Comparison of ENCODE assay signal across 11 cellular contexts in genomic region chr21:42927474-42928195, GRCh38. TPM values are rescaled to one million over a fixed set of nuclear protein-coding genes. Genes with fewer than 3 reads are reported as not detected.
"Had no signal": no experiment of that assay in that cellular context is flagged by ENCODE, and none has a peak within 500 bp of the region (broad histone marks: within the 10 kb centered on the region; RNA-seq: fewer than 3 reads in every experiment).

No MANE protein-coding gene starts in this region.

RNA-seq across cellular contexts. Expression of gene ERVH48-1, which starts 2.2 kb away (rescaled TPM):
- total RNA-seq: activated B cell treated with CpG ODN at 0.5 μM for 24 hours, aorta, gastrocnemius medialis, heart left ventricle, kidney epithelial cell, left lung, lung microvascular endothelial cell, mucosa of gallbladder, renal cortical epithelial cell, sciatic nerve had no signal
- polyA plus RNA-seq: aorta, neural cell had no signal
